In genomic region chr16:28822520-28823290, GRCh38 we compare ENCODE assay signal across 8 cellular contexts. TPM values are rescaled to one million over a fixed set of nuclear protein-coding genes. Genes with fewer than 3 reads are reported as not detected.
DNase-seq lines count a peak whose midpoint lies in the region; ATAC-seq lines count a peak whose summit lies in the region.

A gene with protein sequence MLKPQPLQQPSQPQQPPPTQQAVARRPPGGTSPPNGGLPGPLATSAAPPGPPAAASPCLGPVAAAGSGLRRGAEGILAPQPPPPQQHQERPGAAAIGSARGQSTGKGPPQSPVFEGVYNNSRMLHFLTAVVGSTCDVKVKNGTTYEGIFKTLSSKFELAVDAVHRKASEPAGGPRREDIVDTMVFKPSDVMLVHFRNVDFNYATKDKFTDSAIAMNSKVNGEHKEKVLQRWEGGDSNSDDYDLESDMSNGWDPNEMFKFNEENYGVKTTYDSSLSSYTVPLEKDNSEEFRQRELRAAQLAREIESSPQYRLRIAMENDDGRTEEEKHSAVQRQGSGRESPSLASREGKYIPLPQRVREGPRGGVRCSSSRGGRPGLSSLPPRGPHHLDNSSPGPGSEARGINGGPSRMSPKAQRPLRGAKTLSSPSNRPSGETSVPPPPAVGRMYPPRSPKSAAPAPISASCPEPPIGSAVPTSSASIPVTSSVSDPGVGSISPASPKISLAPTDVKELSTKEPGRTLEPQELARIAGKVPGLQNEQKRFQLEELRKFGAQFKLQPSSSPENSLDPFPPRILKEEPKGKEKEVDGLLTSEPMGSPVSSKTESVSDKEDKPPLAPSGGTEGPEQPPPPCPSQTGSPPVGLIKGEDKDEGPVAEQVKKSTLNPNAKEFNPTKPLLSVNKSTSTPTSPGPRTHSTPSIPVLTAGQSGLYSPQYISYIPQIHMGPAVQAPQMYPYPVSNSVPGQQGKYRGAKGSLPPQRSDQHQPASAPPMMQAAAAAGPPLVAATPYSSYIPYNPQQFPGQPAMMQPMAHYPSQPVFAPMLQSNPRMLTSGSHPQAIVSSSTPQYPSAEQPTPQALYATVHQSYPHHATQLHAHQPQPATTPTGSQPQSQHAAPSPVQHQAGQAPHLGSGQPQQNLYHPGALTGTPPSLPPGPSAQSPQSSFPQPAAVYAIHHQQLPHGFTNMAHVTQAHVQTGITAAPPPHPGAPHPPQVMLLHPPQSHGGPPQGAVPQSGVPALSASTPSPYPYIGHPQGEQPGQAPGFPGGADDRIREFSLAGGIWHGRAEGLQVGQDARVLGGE (plus strand): TSS chr16:28822999. CDS start chr16:28823260, 261 bp downstream.

- ATAC-seq in HG03457 (IDR thresholded peaks at IDR 0.05; ENCODE audit: unreplicated experiment) (peak; percentile 33), left lobe of liver (peak; percentile 79)

- peak; percentile 81 to 83 for DNase-seq in AML-193 (lab: John Stamatoyannopoulos, UW)
- DNase-seq in GM19238 (ENCODE audit: insufficient read length, low spot score), result peak; percentile 93
- peak; percentile 78 for DNase-seq in NCI-H526 treated with DMSO at 0.1 percent for 48 hours (lab: John Stamatoyannopoulos, UW)
- DNase-seq in activated CD4-positive, alpha-beta T cell treated with anti-CD3 and anti-CD28 coated beads, Interleukin-2, amount 50 U/mL, for 1 hour, result peak; percentile 91
- DNase-seq in dedifferentiated amniotic fluid mesenchymal stem cell (ENCODE audit: extremely low spot score), result peak; percentile 96
- DNase-seq in left lobe of liver (ENCODE audit: low spot score), result peak; percentile 93
- DNase-seq in stimulated activated CD4-positive, alpha-beta T cell treated with anti-CD3 and anti-CD28 coated beads, Interleukin-2, amount 100 ng/mL, for 24 hours, result peak; percentile 95 to 97

RNA-seq across cellular contexts. Expression of the gene that starts here (rescaled TPM):
- 50.1 TPM for total RNA-seq in left lobe of liver

Comparison
In these comparisons a context has a peak if more than half of its experiments do, and no peak if none do; other contexts are left out.
1. Peak in every context shown above with its lines: DNase-seq and ATAC-seq.